ENCODE assay signal across 8 cellular contexts in the genomic region with DNA sequence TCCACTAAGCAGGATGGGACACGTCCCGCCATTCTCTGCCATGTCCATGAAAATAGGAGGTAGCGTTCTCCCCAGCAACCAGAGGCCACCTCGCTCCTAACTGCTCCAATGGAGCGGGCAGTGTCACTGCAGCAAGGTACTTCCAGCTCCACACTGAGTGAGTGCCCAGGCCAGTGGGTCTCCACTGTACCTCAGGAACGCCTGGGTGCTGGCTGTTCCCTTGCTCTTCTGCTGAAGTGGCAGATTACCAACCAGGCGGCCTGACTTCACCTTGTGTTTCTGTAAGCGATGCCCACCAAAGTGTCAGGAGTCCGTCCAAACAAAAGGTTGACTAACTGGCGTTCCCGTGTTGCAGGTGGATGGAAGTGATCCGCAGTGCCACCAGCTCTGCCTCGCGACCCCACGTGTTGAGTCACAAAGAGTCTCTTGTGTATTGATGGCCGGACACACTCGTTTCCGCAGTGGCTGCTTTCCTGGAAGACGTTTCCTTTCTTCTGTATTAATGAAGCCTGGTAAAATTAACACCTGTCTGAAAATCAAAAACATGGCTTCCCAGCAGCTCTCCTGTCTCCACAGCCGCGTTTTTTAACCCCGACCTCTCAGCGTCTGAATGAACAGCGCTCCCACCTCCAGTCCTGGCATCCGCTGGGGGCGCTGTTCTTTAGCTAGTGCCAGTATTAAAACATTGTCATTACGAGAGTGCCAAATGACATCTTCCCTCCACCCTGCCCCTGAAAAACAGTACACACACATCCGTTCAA.
DNase-seq lines count a peak whose midpoint lies in the region; ATAC-seq and FAIRE-seq lines count a peak whose summit lies in the region.

No MANE protein-coding gene starts in this region.

- peaks cover 51 to 59% of the 10 kb centered on the region in 2 experiments for H3K36me3 ChIP-seq in trophoblast cell (ENCODE audit: control insufficient read depth in 1 of 2, insufficient read depth in 2 of 2, low read length in 2 of 2)

- peak; percentile 9 for FAIRE-seq in islet of Langerhans (lab: Jason Lieb, UNC)

- no peak overlapping the region for H3K9ac ChIP-seq in trophoblast cell (ENCODE audit: low read length)

- peaks cover 3% of the 10 kb centered on the region for H3K79me2 ChIP-seq in trophoblast cell (ENCODE audit: control insufficient read depth, insufficient read depth, low read length, poor library complexity)

- no CpG with 5 or more reads among the region's 28 CpGs for WGBS in trophoblast cell (ENCODE audit: extremely low coverage, insufficient coverage, insufficient read length)

- H3K14ac ChIP-seq in trophoblast cell (ENCODE audit: low read length) = no peak overlapping the region

- H3K23ac ChIP-seq in trophoblast cell (ENCODE audit: low read length) = no peak overlapping the region

- no peak overlapping the region for H2BK12ac ChIP-seq in trophoblast cell (ENCODE audit: low read length)

- H3K4me2 ChIP-seq in trophoblast cell (ENCODE audit: low read length) = no peak overlapping the region

- H3K27ac ChIP-seq in trophoblast cell (ENCODE audit: low read depth, low read length) = no peak overlapping the region

- H3K4ac ChIP-seq in trophoblast cell (ENCODE audit: low read depth, low read length) = no peak overlapping the region

- no peak overlapping the region for H2BK5ac ChIP-seq in trophoblast cell (ENCODE audit: low read depth, low read length, poor library complexity)

- no peak overlapping the region for H4K8ac ChIP-seq in trophoblast cell (ENCODE audit: low read depth, low read length)

- peaks cover 2% of the 10 kb centered on the region for H3K9me3 ChIP-seq in trophoblast cell (ENCODE audit: insufficient read depth, low read depth, low read length)

- H3K27me3 ChIP-seq in trophoblast cell (ENCODE audit: insufficient read depth, low read length) = no peaks in the 10 kb centered on the region

- H4K91ac ChIP-seq in trophoblast cell (ENCODE audit: low read depth, low read length) = no peak overlapping the region

- DNase-seq in DMS79 treated with DMSO at 0.1 percent for 48 hours (lab: John Stamatoyannopoulos, UW) (peak; percentile 99), Kasumi-1 (lab: John Stamatoyannopoulos, UW) (peak; percentile 11 to 13), anterior cingulate cortex (lab: John Stamatoyannopoulos, UW) (peak in 44 of 58 donors; percentile 11 to 78 (median 39)), trophoblast cell (no peak), SIG-M5 (lab: John Stamatoyannopoulos, UW) (no peak)
- no peak for DNase-seq in central memory CD4-positive, alpha-beta T cell

- H3K18ac ChIP-seq in trophoblast cell (ENCODE audit: low read length) = no peak overlapping the region

- ATAC-seq in GM21825 (IDR thresholded peaks at IDR 0.05; ENCODE audit: unreplicated experiment) = no peak

- H3K4me1 ChIP-seq in trophoblast cell (ENCODE audit: control insufficient read depth in 1 of 2, insufficient read depth in 2 of 2, low read length in 2 of 2) = peaks cover 8 to 15% of the 10 kb centered on the region in 2 experiments

- H2BK120ac ChIP-seq in trophoblast cell (ENCODE audit: insufficient read depth, low read length, poor library complexity) = no peak overlapping the region

- no peak overlapping the region for H4K12ac ChIP-seq in trophoblast cell (ENCODE audit: low read depth, low read length)

- H3K4me3 ChIP-seq in trophoblast cell (ENCODE audit: low read depth, low read length) = no peak overlapping the region

- no peaks in the 10 kb centered on the region for H3K79me1 ChIP-seq in trophoblast cell (ENCODE audit: low read length)

- no peak overlapping the region for H2AK5ac ChIP-seq in trophoblast cell (ENCODE audit: low read length)

- H2AFZ ChIP-seq in trophoblast cell (ENCODE audit: insufficient read depth, low read length, poor library complexity) = no peak overlapping the region

Comparison
In these comparisons a context has a peak if more than half of its experiments do, and no peak if none do; other contexts are left out.
1. DNase-seq: peak in DMS79 treated with DMSO at 0.1 percent for 48 hours (single experiment), Kasumi-1 (2 of 2) and anterior cingulate cortex (44 of 58); none in trophoblast cell (0 of 2), central memory CD4-positive, alpha-beta T cell (single experiment) and SIG-M5 (single experiment).